23 cellular contexts compared by ENCODE assay signal in genomic region chr3:189108032-189108431, GRCh38.
DNase-seq lines count a peak whose midpoint lies in the region; ATAC-seq and TF ChIP-seq lines count a peak whose summit lies in the region.
"Had no signal": no experiment of that assay in that cellular context is flagged by ENCODE, and none has a peak within 500 bp of the region (broad histone marks: within the 10 kb centered on the region; RNA-seq: fewer than 3 reads in every experiment).

No MANE protein-coding gene starts in this region.

- TF ChIP-seq CTCF in foreskin fibroblast (IDR thresholded peaks at IDR 0.05; ENCODE audit: low read depth, low read length) (no peak), vagina (IDR thresholded peaks at IDR 0.05) (no peak)

- TF ChIP-seq POLR2A in vagina (IDR thresholded peaks at IDR 0.05) = no peak

- no peaks in the 10 kb centered on the region for H3K36me3 ChIP-seq in vagina
- H3K36me3 ChIP-seq: BLaER1 treated with 17β-estradiol and CSF1 and Interleukin-3, amounts not matched to agents 10 nM and 100 nM; SJSA1; thoracic aorta had no signal

- peak overlapping the region; percentile 68 for H3K27ac ChIP-seq in vagina
- H3K27ac ChIP-seq: BLaER1 treated with 17β-estradiol and CSF1 and Interleukin-3, amounts not matched to agents 10 nM and 100 nM; body of pancreas; SJSA1; thoracic aorta; VCaP had no signal

- H3K4me1 ChIP-seq in vagina = peaks cover 29% of the 10 kb centered on the region
- H3K4me1 ChIP-seq: BLaER1 treated with 17β-estradiol and CSF1 and Interleukin-3, amounts not matched to agents 10 nM and 100 nM; body of pancreas; SJSA1 had no signal

- no peak for ATAC-seq in HG02642 (IDR thresholded peaks at IDR 0.05; ENCODE audit: poor library complexity, unreplicated experiment)
- ATAC-seq: activated naive CD8-positive, alpha-beta T cell treated with anti-CD3 and anti-CD28 coated beads, Interleukin-2, amount 50 U/mL, for 24 hours; body of pancreas; stimulated activated naive B cell treated with anti-CD40 and anti-IgM and Interleukin-4, amounts not matched to agents 10 μg/mL and 1 μg/mL and 100 μg/mL, for 72 hours had no signal

- no peaks in the 10 kb centered on the region for H3K9me3 ChIP-seq in vagina
- H3K9me3 ChIP-seq: body of pancreas, SJSA1, thoracic aorta had no signal

- peak; percentile 20 for DNase-seq in NCI-H1436 treated with DMSO at 0.1 percent for 48 hours (lab: John Stamatoyannopoulos, UW)
- DNase-seq in NCI-H1436 (lab: John Stamatoyannopoulos, UW) = no peak
- peak; percentile 63 to 79 for DNase-seq in NCI-H446 (lab: John Stamatoyannopoulos, UW)
- peak; percentile 7 to 36 for DNase-seq in foreskin fibroblast
- no peak for DNase-seq in vagina (ENCODE audit: extremely low spot score in 2 of 2)
- no peak for DNase-seq in activated CD4-positive, alpha-beta T cell treated with anti-CD3 and anti-CD28 coated beads, Interleukin-2, amount 50 U/mL, for 1 hour
- no peak for DNase-seq in activated effector memory CD4-positive, alpha-beta T cell treated with anti-CD3 and anti-CD28 coated beads, Interleukin-2, amount 50 U/mL, for 16 hours
- DNase-seq: activated CD4-positive, alpha-beta T cell treated with anti-CD3 and anti-CD28 coated beads, Interleukin-2, amount 50 U/mL, for 48 hours; activated effector memory CD4-positive, alpha-beta T cell treated with Interleukin-2 at 50 U/mL for 16 hours; activated naive CD8-positive, alpha-beta T cell treated with anti-CD3 and anti-CD28 coated beads, Interleukin-2, amount 50 U/mL, for 24 hours; body of pancreas; Calu3; effector CD8-positive, alpha-beta T cell; erythroblast; hypothalamus; NCI-H510A; small intestine; stimulated activated naive B cell treated with anti-CD40 and anti-IgM and Interleukin-4, amounts not matched to agents 10 μg/mL and 1 μg/mL and 100 μg/mL, for 72 hours had no signal

- intact Hi-C loops in vagina (cut with DNase I) = no loop called here

- H3K4me3 ChIP-seq in foreskin fibroblast (ENCODE audit: low read depth in 1 of 2, low read length in 2 of 2) (no peak overlapping the region), vagina (no peak overlapping the region)
- H3K4me3 ChIP-seq: BLaER1 treated with 17β-estradiol and CSF1 and Interleukin-3, amounts not matched to agents 10 nM and 100 nM; body of pancreas; SJSA1; thoracic aorta had no signal

- H3K27me3 ChIP-seq in vagina = no peaks in the 10 kb centered on the region
- H3K27me3 ChIP-seq: BLaER1 treated with 17β-estradiol and CSF1 and Interleukin-3, amounts not matched to agents 10 nM and 100 nM; body of pancreas; SJSA1 had no signal

Comparison
In these comparisons a context has a peak if more than half of its experiments do, and no peak if none do; other contexts are left out.
1. DNase-seq: peak in NCI-H1436 treated with DMSO at 0.1 percent for 48 hours (single experiment), NCI-H446 (2 of 2) and foreskin fibroblast (2 of 2); none in NCI-H1436 (single experiment), vagina (0 of 2), activated CD4-positive, alpha-beta T cell treated with anti-CD3 and anti-CD28 coated beads, Interleukin-2, amount 50 U/mL, for 1 hour (single experiment) and activated effector memory CD4-positive, alpha-beta T cell treated with anti-CD3 and anti-CD28 coated beads, Interleukin-2, amount 50 U/mL, for 16 hours (single experiment).